27 cellular contexts compared by ENCODE assay signal in the genomic region with DNA sequence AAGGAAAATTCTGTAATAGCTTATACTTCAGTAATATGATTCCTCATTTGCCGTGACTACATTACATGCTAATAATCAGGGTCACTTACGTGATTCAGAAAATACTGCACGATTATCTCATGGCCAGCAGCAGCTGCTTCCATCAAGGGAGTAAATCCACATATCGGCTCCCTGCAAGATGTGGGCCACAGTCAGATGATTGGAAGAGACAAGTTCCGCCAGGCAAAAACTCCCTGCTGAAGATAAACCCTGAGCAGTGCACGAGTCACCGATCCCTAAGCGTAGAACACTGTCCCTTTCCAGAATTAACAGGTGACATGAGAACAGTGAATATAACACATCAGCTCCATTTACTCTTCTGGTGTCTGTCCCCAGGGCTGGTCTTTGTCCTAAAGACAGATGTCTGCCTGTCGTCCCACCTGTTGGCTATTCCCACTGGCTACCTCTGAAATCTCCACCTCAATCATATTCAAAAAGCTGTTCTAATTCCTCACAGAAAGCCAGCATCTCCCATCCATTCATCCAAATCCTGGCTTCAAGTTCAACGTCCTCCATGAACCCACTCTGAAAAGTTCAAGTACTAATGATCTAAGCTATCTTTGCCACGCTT. TPM values are rescaled to one million over a fixed set of nuclear protein-coding genes. Genes with fewer than 3 reads are reported as not detected.
"Had no signal": no experiment of that assay in that cellular context is flagged by ENCODE, and none has a peak within 500 bp of the region (broad histone marks: within the 10 kb centered on the region; RNA-seq: fewer than 3 reads in every experiment).

No MANE protein-coding gene starts in this region.

- H3K27me3 ChIP-seq: colonic mucosa, gastrocnemius medialis, heart left ventricle, hepatocyte, neural progenitor cell, right atrium auricular region, stomach, thyroid gland, vagina had no signal

- H3K9me3 ChIP-seq: colonic mucosa, gastrocnemius medialis, heart left ventricle, lower lobe of right lung, prostate gland, right atrium auricular region, stomach, thyroid gland, vagina had no signal

- H3K4me3 ChIP-seq: colonic mucosa, gastrocnemius medialis, heart left ventricle, hepatocyte, lower lobe of right lung, neural progenitor cell, prostate gland, right atrium auricular region, stomach, thyroid gland, vagina had no signal

- H3K9ac ChIP-seq: neural progenitor cell had no signal

- H3K4me2 ChIP-seq: hepatocyte, neural progenitor cell had no signal

- H3K36me3 Mint-ChIP-seq: natural killer cell treated with Interleukin-12 subunit alpha and Interleukin-12 subunit beta and Interleukin-15 and Interleukin-18, amount 100 ng/mL, for 72 hours had no signal

- H3K27me3 Mint-ChIP-seq: dendritic cell treated with granulocyte-macrophage colony-stimulating factor and Interleukin-4, amounts not matched to agents 40 ng/mL and 50 ng/mL, for 4 days; naive B cell; natural killer cell treated with Interleukin-12 subunit alpha and Interleukin-12 subunit beta and Interleukin-15 and Interleukin-18, amount 100 ng/mL, for 72 hours had no signal

- ATAC-seq: esophagus mucosa; gastrocnemius medialis; heart left ventricle; left ventricle myocardium superior; lower lobe of right lung; natural killer cell treated with Interleukin-12 subunit alpha and Interleukin-12 subunit beta and Interleukin-15 and Interleukin-18, amount 100 ng/mL, for 72 hours; sciatic nerve; stimulated activated effector memory CD8-positive, alpha-beta T cell treated with anti-CD3 and anti-CD28 coated beads, Interleukin-12 subunit alpha, Interleukin-12 subunit beta, amount 100 ng/mL, for 72 hours had no signal

- H3K4me1 ChIP-seq: colonic mucosa, gastrocnemius medialis, heart left ventricle, lower lobe of right lung, neural progenitor cell, prostate gland, right atrium auricular region, stomach, thyroid gland, vagina had no signal

- H3K4me1 Mint-ChIP-seq: endodermal cell; naive B cell; neural progenitor cell; stimulated activated effector memory CD8-positive, alpha-beta T cell treated with anti-CD3 and anti-CD28 coated beads, Interleukin-12 subunit alpha, Interleukin-12 subunit beta, amount 100 ng/mL, for 72 hours had no signal

- H2AFZ ChIP-seq: hepatocyte, neural progenitor cell had no signal

- H3K4me3 Mint-ChIP-seq: dendritic cell treated with granulocyte-macrophage colony-stimulating factor and Interleukin-4, amounts not matched to agents 40 ng/mL and 50 ng/mL, for 4 days; endodermal cell; naive B cell; natural killer cell treated with Interleukin-12 subunit alpha and Interleukin-12 subunit beta and Interleukin-15 and Interleukin-18, amount 100 ng/mL, for 72 hours; neural progenitor cell; stimulated activated effector memory CD8-positive, alpha-beta T cell treated with anti-CD3 and anti-CD28 coated beads, Interleukin-12 subunit alpha, Interleukin-12 subunit beta, amount 100 ng/mL, for 72 hours had no signal

- H3K36me3 ChIP-seq: colonic mucosa, neural progenitor cell had no signal

- DNase-seq: colonic mucosa; effector CD8-positive, alpha-beta T cell; endodermal cell; foreskin fibroblast; gastrocnemius medialis; heart left ventricle; islet precursor cell; left ventricle myocardium superior; lower lobe of right lung; naive B cell; stimulated activated CD4-positive, alpha-beta T cell treated with anti-CD3 and anti-CD28 coated beads, Interleukin-2, amount 100 ng/mL, for 24 hours; stimulated activated CD4-positive, alpha-beta T cell treated with anti-CD3 and anti-CD28 coated beads, Interleukin-4, amount 100 ng/mL, for 24 hours; stimulated activated naive CD4-positive, alpha-beta T cell treated with Interleukin-2 at 50 U/mL for 16 hours; stomach; thyroid gland; trophoblast cell had no signal

- H3K9me3 Mint-ChIP-seq: dendritic cell treated with granulocyte-macrophage colony-stimulating factor and Interleukin-4, amounts not matched to agents 40 ng/mL and 50 ng/mL, for 4 days; endodermal cell; naive B cell; natural killer cell treated with Interleukin-12 subunit alpha and Interleukin-12 subunit beta and Interleukin-15 and Interleukin-18, amount 100 ng/mL, for 72 hours; neural progenitor cell; stimulated activated effector memory CD8-positive, alpha-beta T cell treated with anti-CD3 and anti-CD28 coated beads, Interleukin-12 subunit alpha, Interleukin-12 subunit beta, amount 100 ng/mL, for 72 hours had no signal

- H3K27ac Mint-ChIP-seq: dendritic cell treated with granulocyte-macrophage colony-stimulating factor and Interleukin-4, amounts not matched to agents 40 ng/mL and 50 ng/mL, for 4 days; endodermal cell; natural killer cell treated with Interleukin-12 subunit alpha and Interleukin-12 subunit beta and Interleukin-15 and Interleukin-18, amount 100 ng/mL, for 72 hours; neural progenitor cell had no signal

- H3K27ac ChIP-seq: colonic mucosa, epithelial cell of prostate, gastrocnemius medialis, heart left ventricle, hepatocyte, lower lobe of right lung, neural progenitor cell, prostate gland, right atrium auricular region, stomach, thyroid gland, vagina had no signal

RNA-seq across cellular contexts. Expression of gene DNAAF8, which starts 9.6 kb away (rescaled TPM):
- total RNA-seq: vagina had no signal
